ENCODE assay signal across 8 cellular contexts in the genomic region with DNA sequence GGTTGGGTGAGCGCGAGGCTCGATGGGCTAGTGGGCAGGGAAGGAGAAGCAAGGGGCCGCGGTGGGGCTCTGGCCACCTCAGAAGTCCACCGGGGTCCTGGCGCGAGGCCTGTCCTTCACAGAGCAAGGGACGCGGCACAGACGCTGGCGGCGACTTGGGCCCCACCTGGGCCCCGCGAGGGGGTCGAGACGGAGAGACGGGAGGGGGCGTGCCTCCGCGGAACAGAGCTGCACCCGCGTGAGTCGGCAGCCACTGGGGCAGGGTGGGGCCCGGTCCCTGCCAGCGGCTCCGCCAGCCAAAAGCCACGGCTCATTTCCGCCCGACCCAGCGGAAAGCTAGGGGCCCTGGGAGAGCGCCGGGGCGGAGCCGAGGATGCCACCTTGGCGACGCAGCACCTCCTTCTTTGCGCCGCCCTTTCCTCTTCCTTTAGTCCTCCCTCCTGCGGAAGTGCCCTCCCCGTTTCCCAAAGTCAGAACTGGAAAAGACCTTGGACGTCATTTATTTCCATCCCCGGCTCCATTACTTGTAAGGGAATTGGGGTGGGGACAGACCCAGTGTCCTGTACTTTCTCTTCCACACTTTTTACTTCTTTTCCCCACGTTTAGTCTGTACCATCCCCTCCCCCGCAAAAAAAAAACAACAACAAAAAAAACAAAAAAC. TPM values are rescaled to one million over a fixed set of nuclear protein-coding genes. Genes with fewer than 3 reads are reported as not detected.
DNase-seq lines count a peak whose midpoint lies in the region; ATAC-seq lines count a peak whose summit lies in the region.

CUL7 (minus strand) TSS at position 307 of the 661 bp plus-strand sequence. CDS start 1,063 bp downstream, outside the sequence.

- no peak within 1 kb of the TSS for H4K8ac ChIP-seq in mesendoderm (ENCODE audit: low read depth, low read length)

- H2AK5ac ChIP-seq in mesendoderm (ENCODE audit: low read length): peak within 1 kb of the TSS; percentile 68

- no peak within 1 kb of the TSS for H2BK15ac ChIP-seq in mesendoderm (replicated peaks; ENCODE audit: low read depth)

- H3K4ac ChIP-seq in mesendoderm (ENCODE audit: low read depth, low read length): peak within 1 kb of the TSS; percentile 95

- H2BK120ac ChIP-seq in mesendoderm (ENCODE audit: low read depth, low read length): no peak within 1 kb of the TSS

- H3K23ac ChIP-seq in mesendoderm (ENCODE audit: low read length): peak within 1 kb of the TSS; percentile 83

- H3K27me3 ChIP-seq in HUES48 (ENCODE audit: control insufficient read depth, insufficient read depth, low read length) (no peaks in the 10 kb centered on the region), NT2/D1 (ENCODE audit: insufficient read depth, insufficient read length) (no peaks in the 10 kb centered on the region), endocrine pancreas (ENCODE audit: control insufficient read depth, insufficient read depth, low read length) (no peaks in the 10 kb centered on the region), mesendoderm (ENCODE audit: insufficient read depth, low read length, poor library complexity) (no peaks in the 10 kb centered on the region)

- peaks cover 47% of the 10 kb centered on the region for H3K36me3 ChIP-seq in HUES48 (ENCODE audit: control insufficient read depth, insufficient read depth, low read length)
- H3K36me3 ChIP-seq in NT2/D1 (ENCODE audit: insufficient read depth, insufficient read length, low read length): peaks cover 77% of the 10 kb centered on the region
- no peaks in the 10 kb centered on the region for H3K36me3 ChIP-seq in endocrine pancreas (ENCODE audit: control insufficient read depth, insufficient read depth, low read length)
- peaks cover 2% of the 10 kb centered on the region for H3K36me3 ChIP-seq in mesendoderm (ENCODE audit: control insufficient read depth, insufficient read depth, low read length)

- peaks cover 12% of the 10 kb centered on the region for H3K79me2 ChIP-seq in mesendoderm (ENCODE audit: control insufficient read depth, insufficient read depth, low read length)

- H3K27ac ChIP-seq in HUES48 (ENCODE audit: low read depth, low read length): peak within 1 kb of the TSS; percentile 90
- H3K27ac ChIP-seq in mesendoderm (ENCODE audit: low read depth, low read length): peak within 1 kb of the TSS; percentile 81

- no peaks in the 10 kb centered on the region for H3K9me3 ChIP-seq in HUES48 (ENCODE audit: control insufficient read depth, insufficient read depth, low read length)
- no peaks in the 10 kb centered on the region for H3K9me3 ChIP-seq in NT2/D1 (ENCODE audit: insufficient read depth, low read length)
- H3K9me3 ChIP-seq in endocrine pancreas (ENCODE audit: control insufficient read depth, low read length): no peaks in the 10 kb centered on the region

- 100% methylated on average over 1 of the region's 45 CpGs for WGBS in mesendoderm (ENCODE audit: extremely low coverage, insufficient coverage, low lambda C conversion rate)

- H3K56ac ChIP-seq in mesendoderm (ENCODE audit: low read length): peak within 1 kb of the TSS; percentile 94

- H3K79me1 ChIP-seq in mesendoderm (ENCODE audit: low read length): peaks cover 21% of the 10 kb centered on the region

- H3K9ac ChIP-seq in HUES48 (ENCODE audit: low read depth, low read length) (peak within 1 kb of the TSS; percentile 94), NT2/D1 (ENCODE audit: insufficient read length, low read depth) (peak within 1 kb of the TSS; percentile 96), endocrine pancreas (ENCODE audit: control insufficient read depth, insufficient read depth, low read length) (peak within 1 kb of the TSS; percentile 98), mesendoderm (ENCODE audit: low read length) (peak within 1 kb of the TSS; percentile 98)

- peak within 1 kb of the TSS; percentile 97 for H3K4me3 ChIP-seq in HUES48 (ENCODE audit: low read depth, low read length)
- H3K4me3 ChIP-seq in NT2/D1 (ENCODE audit: insufficient read length, low read depth): peak within 1 kb of the TSS; percentile 83
- no peak within 1 kb of the TSS for H3K4me3 ChIP-seq in endocrine pancreas (ENCODE audit: control insufficient read depth, insufficient read depth, low read length)
- H3K4me3 ChIP-seq in mesendoderm (ENCODE audit: low read length): peak within 1 kb of the TSS; percentile 73

- DNase-seq in COR-L47 (lab: John Stamatoyannopoulos, UW) (peak; percentile 95), NT2/D1 (ENCODE audit: low read depth, low spot score) (no peak), mesendoderm (peak; percentile 96)
- peak; percentile 63 to 85 (median 81) for DNase-seq in activated CD8-positive, alpha-beta memory T cell treated with anti-CD3 and anti-CD28 coated beads for 48 hours (ENCODE audit: low read depth in 2 of 3, low spot score in 2 of 3)
- DNase-seq in stimulated activated CD8-positive, alpha-beta memory T cell treated with anti-CD3 and anti-CD28 coated beads, Interleukin-12 subunit alpha, Interleukin-12 subunit beta, amount 100 ng/mL, for 4 hours (ENCODE audit: low read depth): peak; percentile 77

- peak within 1 kb of the TSS; percentile 54 for H3K18ac ChIP-seq in mesendoderm (ENCODE audit: low read length)

- peak within 1 kb of the TSS; percentile 89 for H3K4me2 ChIP-seq in mesendoderm (ENCODE audit: low read length)

- ATAC-seq in GM21367 (IDR thresholded peaks at IDR 0.05; ENCODE audit: unreplicated experiment): peak; percentile 77

- H2BK5ac ChIP-seq in mesendoderm (ENCODE audit: low read length): peak within 1 kb of the TSS; percentile 90

- no peak within 1 kb of the TSS for H4K5ac ChIP-seq in mesendoderm (ENCODE audit: low read length)

- H3K4me1 ChIP-seq in HUES48 (ENCODE audit: control insufficient read depth, insufficient read depth, low read length) (peaks cover 15% of the 10 kb centered on the region), NT2/D1 (ENCODE audit: insufficient read depth, insufficient read length) (peaks cover 4% of the 10 kb centered on the region), endocrine pancreas (ENCODE audit: control insufficient read depth, insufficient read depth, low read length) (peaks cover 7% of the 10 kb centered on the region), mesendoderm (ENCODE audit: control insufficient read depth, low read depth, low read length) (peaks cover 8% of the 10 kb centered on the region)

RNA-seq across cellular contexts. Expression of gene CUL7, which starts in this region (rescaled TPM):
- 5.4 TPM for polyA plus RNA-seq in mesendoderm (2013, experiment 1 of 2)
- polyA plus RNA-seq in mesendoderm (2013, experiment 2 of 2): 5.2 TPM
